9 cellular contexts compared by ENCODE assay signal in genomic region chr9:70480405-70480980, GRCh38.
DNase-seq lines count a peak whose midpoint lies in the region; ATAC-seq lines count a peak whose summit lies in the region.
"Had no signal": no experiment of that assay in that cellular context is flagged by ENCODE, and none has a peak within 500 bp of the region (broad histone marks: within the 10 kb centered on the region; RNA-seq: fewer than 3 reads in every experiment).

No MANE protein-coding gene starts in this region.

- H3K4me3 Mint-ChIP-seq in activated CD4-positive, alpha-beta T cell treated with anti-CD3 and anti-CD28 coated beads for 36 hours, result no peak overlapping the region

- peak; percentile 94 for DNase-seq in Ammon's horn (ENCODE audit: low spot score)
- DNase-seq in NCI-H82 (lab: John Stamatoyannopoulos, UW), result peak; percentile 91
- DNase-seq in fibroblast of gingiva (ENCODE audit: low read depth), result peak; percentile 97
- peak; percentile 77 for DNase-seq in occipital lobe (lab: John Stamatoyannopoulos, UW)
- DNase-seq in activated CD4-positive, alpha-beta T cell treated with anti-CD3 and anti-CD28 coated beads for 36 hours, result no peak
- no peak for DNase-seq in SW 1271 (lab: John Stamatoyannopoulos, UW)
- DNase-seq in T-helper 9 cell, result no peak
- no peak for DNase-seq in effector memory CD4-positive, alpha-beta T cell
- DNase-seq: Karpas-422 had no signal

- H3K27ac ChIP-seq in effector memory CD4-positive, alpha-beta T cell (ENCODE audit: insufficient read depth, low read length, poor library complexity, severe bottlenecking), result no peak overlapping the region

- CTCF ChIA-PET in activated CD4-positive, alpha-beta T cell treated with anti-CD3 and anti-CD28 coated beads for 36 hours (lab: Charles Lee), result interaction anchor here (1.0 kb wide), 1 partner anchor 122 kb away, joined by 3 read pairs; no protein-coding TSS in a partner anchor

- POLR2A ChIA-PET in activated CD4-positive, alpha-beta T cell treated with anti-CD3 and anti-CD28 coated beads for 36 hours (lab: Charles Lee), result no interaction called here

- H3K27me3 Mint-ChIP-seq in activated CD4-positive, alpha-beta T cell treated with anti-CD3 and anti-CD28 coated beads for 36 hours, result no peaks in the 10 kb centered on the region

- H3K9me3 ChIP-seq in effector memory CD4-positive, alpha-beta T cell (ENCODE audit: control insufficient read depth, low read length), result no peaks in the 10 kb centered on the region

- intact Hi-C loops in activated CD4-positive, alpha-beta T cell treated with anti-CD3 and anti-CD28 coated beads for 36 hours (cut with DNase I, micrococcal nuclease), result loop anchor here in 1 of 2 experiments (5.0 kb wide), 1 partner anchor 58 kb away; no protein-coding TSS in a partner anchor

- no peak overlapping the region for H3K4me3 ChIP-seq in effector memory CD4-positive, alpha-beta T cell (ENCODE audit: insufficient read depth, low read depth, low read length, poor library complexity, severe bottlenecking)

- no peaks in the 10 kb centered on the region for H3K27me3 ChIP-seq in effector memory CD4-positive, alpha-beta T cell (replicated peaks; ENCODE audit: control insufficient read depth, insufficient read depth, low read length, poor library complexity, severe bottlenecking)

- H3K9me3 Mint-ChIP-seq in activated CD4-positive, alpha-beta T cell treated with anti-CD3 and anti-CD28 coated beads for 36 hours (ENCODE audit: low read depth), result no peaks in the 10 kb centered on the region

- no peaks in the 10 kb centered on the region for H3K36me3 Mint-ChIP-seq in activated CD4-positive, alpha-beta T cell treated with anti-CD3 and anti-CD28 coated beads for 36 hours (ENCODE audit: low read depth)

- H3K4me1 ChIP-seq in effector memory CD4-positive, alpha-beta T cell (ENCODE audit: control insufficient read depth, insufficient read depth, low read length, poor library complexity, severe bottlenecking), result no peaks in the 10 kb centered on the region

- no peaks in the 10 kb centered on the region for H3K36me3 ChIP-seq in effector memory CD4-positive, alpha-beta T cell (ENCODE audit: control insufficient read depth, insufficient read depth, low read length)

- H3K4me1 Mint-ChIP-seq in activated CD4-positive, alpha-beta T cell treated with anti-CD3 and anti-CD28 coated beads for 36 hours, result peaks cover 9% of the 10 kb centered on the region

- no peak overlapping the region for H3K27ac Mint-ChIP-seq in activated CD4-positive, alpha-beta T cell treated with anti-CD3 and anti-CD28 coated beads for 36 hours

- no peak for ATAC-seq in activated CD4-positive, alpha-beta T cell treated with anti-CD3 and anti-CD28 coated beads for 36 hours

Comparison
In these comparisons a context has a peak if more than half of its experiments do, and no peak if none do; other contexts are left out.
1. DNase-seq: peak in Ammon's horn (single experiment), NCI-H82 (single experiment), fibroblast of gingiva (single experiment) and occipital lobe (single experiment); none in activated CD4-positive, alpha-beta T cell treated with anti-CD3 and anti-CD28 coated beads for 36 hours (single experiment), SW 1271 (0 of 2), T-helper 9 cell (single experiment) and effector memory CD4-positive, alpha-beta T cell (0 of 3).